ENCODE assay signal across 8 cellular contexts in the genomic region with DNA sequence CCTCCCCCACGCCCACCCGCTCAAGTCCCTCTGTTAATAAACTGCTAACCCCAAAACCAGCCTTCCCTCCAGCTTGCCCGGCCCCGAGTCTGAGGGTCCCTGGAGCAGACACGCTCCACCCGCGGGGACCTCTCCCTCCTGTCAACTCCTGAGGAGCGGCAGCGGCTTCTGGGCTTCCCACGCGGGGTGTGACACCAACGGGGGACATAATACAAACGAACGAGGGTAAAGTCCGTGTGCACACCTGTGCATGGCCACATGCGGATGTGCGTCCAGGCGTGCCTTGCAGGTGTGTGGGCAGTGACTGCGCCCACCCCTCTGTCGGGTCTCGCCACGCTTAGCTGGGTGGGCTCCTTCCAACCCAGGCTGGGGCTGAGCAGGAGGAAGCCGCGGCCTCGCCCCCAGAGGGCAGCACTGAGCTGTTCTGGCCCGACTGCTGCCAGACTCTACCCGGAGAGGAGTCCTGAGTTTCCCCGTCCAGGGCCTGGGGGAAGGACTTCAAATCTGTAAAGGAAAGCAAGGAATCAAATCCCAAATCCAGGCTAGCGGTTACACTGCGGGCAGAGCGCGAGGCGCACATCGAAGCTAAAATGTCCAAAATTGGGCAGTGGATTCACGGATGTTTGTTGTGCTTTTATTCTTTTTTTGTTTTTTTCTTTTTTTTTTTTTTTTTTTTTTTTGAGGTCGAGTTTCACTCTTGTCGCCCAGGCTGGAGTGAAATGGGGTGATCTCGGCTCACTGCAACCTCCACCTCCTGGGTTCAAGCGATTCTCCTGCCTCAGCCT. TPM values are rescaled to one million over a fixed set of nuclear protein-coding genes. Genes with fewer than 3 reads are reported as not detected.
A peak's percentile ranks its signal among the peaks of the same experiment; 100 is the strongest.
DNase-seq lines count a peak whose midpoint lies in the region; ATAC-seq and TF ChIP-seq lines count a peak whose summit lies in the region.

No MANE protein-coding gene starts in this region.

- TF ChIP-seq CTCF in cardiac fibroblast (IDR thresholded peaks at IDR 0.05; ENCODE audit: low read depth, low read length) (peak; percentile 94), spleen (IDR thresholded peaks at IDR 0.05 in 8 of 11, conservative IDR thresholded peaks at IDR 0.05 in 3 of 11) (peak; percentile 80 to 94 (median 90))

- 4 to 7% (median 5%) methylated on average over 31 to 39 of the region's 39 CpGs for WGBS in spleen, 5 donors

- H3K9me3 ChIP-seq in CD8-positive, alpha-beta memory T cell (ENCODE audit: low read length): no peaks in the 10 kb centered on the region
- H3K9me3 ChIP-seq in spleen: no peaks in the 10 kb centered on the region

- CTCF ChIA-PET in CD8-positive, alpha-beta memory T cell (lab: Charles Lee): interaction anchor here (0.7 to 9.6 kb wide), 36 partner anchors 9 to 967 kb away, joined by 3 to 311 read pairs (median 5); a partner anchor contains a TSS
- CTCF ChIA-PET in HEK293T (lab: Yijun Ruan, JAX): interaction anchor here (0.5 to 5.5 kb wide), 41 partner anchors 9 to 1066 kb away, joined by 3 to 104 read pairs (median 4); a partner anchor contains a TSS

- ATAC-seq in GM19395 (IDR thresholded peaks at IDR 0.05; ENCODE audit: unreplicated experiment): no peak

- POLR2A ChIA-PET in CD8-positive, alpha-beta memory T cell (lab: Charles Lee): interaction anchor here (0.6 to 1.5 kb wide), 7 partner anchors 14 to 1094 kb away, joined by 3 to 13 read pairs (median 5); a partner anchor contains a TSS
- POLR2A ChIA-PET in HEK293T (lab: Yijun Ruan, JAX): interaction anchor here (0.6 to 3.3 kb wide), 8 partner anchors 14 to 99 kb away, joined by 3 to 28 read pairs (median 5); a partner anchor contains a TSS

- H3K36me3 Mint-ChIP-seq in CD8-positive, alpha-beta memory T cell: no peaks in the 10 kb centered on the region

- H3K27ac Mint-ChIP-seq in CD8-positive, alpha-beta memory T cell: peak overlapping the region in 6 of 8 donors; percentile 20 to 89 (median 70)

- H3K36me3 ChIP-seq in CD8-positive, alpha-beta memory T cell (ENCODE audit: insufficient read depth, low read length): no peaks in the 10 kb centered on the region
- no peaks in the 10 kb centered on the region for H3K36me3 ChIP-seq in spleen

- H3K27me3 ChIP-seq in CD8-positive, alpha-beta memory T cell (ENCODE audit: insufficient read depth, low read length, poor library complexity, severe bottlenecking): no peaks in the 10 kb centered on the region
- H3K27me3 ChIP-seq in spleen (replicated peaks in 1 of 7): no peaks in the 10 kb centered on the region

- H3K4me1 ChIP-seq in CD8-positive, alpha-beta memory T cell (ENCODE audit: insufficient read depth, low read length): peaks cover 14% of the 10 kb centered on the region
- H3K4me1 ChIP-seq in spleen: peaks cover 10 to 37% (median 15%) of the 10 kb centered on the region in 6 donors

- no peak overlapping the region for H3K27ac ChIP-seq in CD8-positive, alpha-beta memory T cell (ENCODE audit: low read depth, low read length)
- peak overlapping the region in 4 of 8 donors; percentile 46 to 67 (median 49) for H3K27ac ChIP-seq in spleen

- DNase-seq in CD8-positive, alpha-beta memory T cell: peak; percentile 77 to 86 (median 81)
- DNase-seq in HEK293T (ENCODE audit: extremely low spot score) (peak; percentile 88), NCI-H2196 treated with DMSO at 0.1 percent for 48 hours (lab: John Stamatoyannopoulos, UW; ENCODE audit: unreplicated experiment) (peak; percentile 15), cardiac fibroblast (ENCODE audit: low read depth in 2 of 2) (peak; percentile 82 to 88), iris pigment epithelial cell (ENCODE audit: low read depth) (peak; percentile 74), spleen (peak; percentile 96)
- peak; percentile 72 to 85 (median 78) for DNase-seq in activated CD4-positive, CD25-positive, alpha-beta regulatory T cell (lab: John Stamatoyannopoulos, UW)

- TF ChIP-seq POLR2A in spleen (IDR thresholded peaks at IDR 0.05): no peak

- peaks cover 0 to 1% of the 10 kb centered on the region in 2 donors for H3K27me3 Mint-ChIP-seq in CD8-positive, alpha-beta memory T cell

- intact Hi-C loops in spleen (cut with DNase I; ENCODE audit: low total_unique reads): loop anchor here (2.0 to 5.0 kb wide), 3 partner anchors 101 to 846 kb away; no protein-coding TSS in a partner anchor

- H3K4me3 ChIP-seq in CD8-positive, alpha-beta memory T cell (ENCODE audit: low read length): peak overlapping the region; percentile 75
- peak overlapping the region; percentile 27 to 35 for H3K4me3 ChIP-seq in cardiac fibroblast (replicated peaks in 1 of 2; ENCODE audit: low read depth in 2 of 2, low read length in 2 of 2)
- H3K4me3 ChIP-seq in spleen: peak overlapping the region in 7 of 8 donors; percentile 25 to 68 (median 37)

- H3K4me3 Mint-ChIP-seq in CD8-positive, alpha-beta memory T cell: peak overlapping the region; percentile 44 to 83 (median 78)

- no peaks in the 10 kb centered on the region for H3K9me3 Mint-ChIP-seq in CD8-positive, alpha-beta memory T cell

- H3K4me1 Mint-ChIP-seq in CD8-positive, alpha-beta memory T cell: peaks cover 9 to 15% (median 11%) of the 10 kb centered on the region in 3 donors

TF ChIP-seq in HEK293T, 16 proteins besides CTCF, POLR2A, EP300 and RAD21:
- TF ChIP-seq CTBP1 (IDR thresholded peaks at IDR 0.05; ENCODE audit: borderline replicate concordance) (0 out of 2 replicates have a peak, but pooled peaks have one; percentile 10), L3MBTL2 (conservative IDR thresholded peaks at IDR 0.05) (peak; percentile 15; the same call in 1 of the 2 replicates), FOXA1 (IDR thresholded peaks at IDR 0.05) (no peak), TARDBP (IDR thresholded peaks at IDR 0.05) (peak; percentile 95), ARNT (IDR thresholded peaks at IDR 0.05) (no peak), LEF1 (IDR thresholded peaks at IDR 0.05; ENCODE audit: borderline replicate concordance) (no peak), ZNF384 (IDR thresholded peaks at IDR 0.05) (peak; percentile 97)

RNA-seq across cellular contexts. Expression of a gene that starts 24.2 kb away (rescaled TPM):
- total RNA-seq in CD8-positive, alpha-beta memory T cell: under 1 TPM in 1 of 2 experiments, not detected in 1; 0.35 TPM
- polyA plus RNA-seq in CD8-positive, alpha-beta memory T cell: not detected
- total RNA-seq in spleen: 1 to 10 TPM in 1 of 7 donors, not detected in 6; 1.2 TPM
- polyA plus RNA-seq in spleen: under 1 TPM in 2 of 3 donors, not detected in 1; 0.58 to 0.70 TPM

RNA-seq across cellular contexts. Expression of a gene that starts 36.0 kb away (rescaled TPM):
- not detected for total RNA-seq in CD8-positive, alpha-beta memory T cell
- not detected for polyA plus RNA-seq in CD8-positive, alpha-beta memory T cell
- total RNA-seq in spleen: not detected
- polyA plus RNA-seq in spleen: under 1 TPM in 2 of 3 donors, not detected in 1; 0.07 to 0.19 TPM

RNA-seq across cellular contexts. Expression of a gene that starts 40.1 kb away (rescaled TPM):
- 1,000 to 10,000 TPM; 1,446 to 1,504 TPM for total RNA-seq in CD8-positive, alpha-beta memory T cell
- 1,526 TPM for polyA plus RNA-seq in CD8-positive, alpha-beta memory T cell
- total RNA-seq in spleen: 100 to 1,000 TPM; 313 to 897 (median 665) TPM
- 100 to 1,000 TPM; 560 to 722 (median 560) TPM for polyA plus RNA-seq in spleen

Comparison
In these comparisons a context has a peak if more than half of its experiments do, and no peak if none do; other contexts are left out.
1. DNase-seq: peak in every context shown above with its lines; median percentile 96 in spleen; 88 in HEK293T; 85 in cardiac fibroblast; 81 in CD8-positive, alpha-beta memory T cell; 78 in activated CD4-positive, CD25-positive, alpha-beta regulatory T cell; 74 in iris pigment epithelial cell; 15 in NCI-H2196 treated with DMSO at 0.1 percent for 48 hours.